In the genomic region with DNA sequence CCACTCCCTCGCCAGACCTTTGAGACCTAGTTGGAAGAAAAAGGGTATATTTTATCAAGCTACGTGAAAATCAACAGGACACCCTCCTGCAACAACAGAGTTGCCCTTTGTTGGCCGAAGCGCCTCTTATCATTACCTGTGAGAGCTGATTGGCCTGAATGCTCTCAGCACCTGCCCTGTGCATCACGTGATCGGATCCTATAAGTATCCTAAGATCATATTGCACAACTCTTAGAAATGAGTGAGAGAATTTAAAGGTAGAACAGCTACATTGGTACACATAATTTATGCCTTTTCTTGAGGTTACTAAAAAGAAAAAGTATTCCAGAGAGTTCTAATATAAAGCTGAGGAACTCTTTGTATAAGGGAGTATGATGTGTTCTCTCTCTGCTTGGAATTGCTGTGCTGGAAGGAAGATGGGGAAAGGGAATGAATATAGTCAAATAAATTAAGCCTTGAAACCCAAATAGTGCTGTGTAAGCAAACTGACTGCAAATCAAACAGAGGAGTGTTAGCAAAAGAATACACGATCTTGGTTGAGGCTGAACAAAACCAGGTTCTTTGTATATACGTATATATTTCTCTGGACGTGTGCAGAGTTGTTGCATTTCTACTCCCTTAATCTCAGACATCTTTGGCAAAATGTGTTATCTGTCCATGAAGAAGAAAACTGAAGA, we compare ENCODE assay signal across 29 cellular contexts.
DNase-seq lines count a peak whose midpoint lies in the region; ATAC-seq, FAIRE-seq and TF ChIP-seq lines count a peak whose summit lies in the region.
"Had no signal": no experiment of that assay in that cellular context is flagged by ENCODE, and none has a peak within 500 bp of the region (broad histone marks: within the 10 kb centered on the region; RNA-seq: fewer than 3 reads in every experiment).

No MANE protein-coding gene starts in this region.

- H3K4me3 ChIP-seq in K562, result no peak overlapping the region
- H3K4me3 ChIP-seq: left ventricle myocardium inferior, Peyer's patch, right atrium auricular region, testis, vagina had no signal

- TF ChIP-seq EP300 in Ishikawa (IDR thresholded peaks at IDR 0.05; ENCODE audit: borderline replicate concordance) (no peak), K562 (IDR thresholded peaks at IDR 0.05; ENCODE audit: low read length) (no peak)

- peaks cover 47% of the 10 kb centered on the region; the same call in 2 of the 3 replicates for H3K36me3 ChIP-seq in K562 (ENCODE audit: control insufficient read depth, insufficient read depth, low read length)
- H3K36me3 ChIP-seq: Peyer's patch, right atrium auricular region, vagina had no signal

- BruUV-seq in K562 (replicated peaks; lab: Mats Ljungman, UMichigan), result no TSS peak

- H2AFZ ChIP-seq in K562 (ENCODE audit: low read depth, low read length), result no peak overlapping the region

- H4K20me1 ChIP-seq in K562 (replicated peaks; ENCODE audit: control insufficient read depth, insufficient read depth, low read length), result no peaks in the 10 kb centered on the region

- H3K27ac Mint-ChIP-seq in progenitor cell of endocrine pancreas, result peak overlapping the region; percentile 87
- H3K27ac Mint-ChIP-seq: immature natural killer cell; naive thymus-derived CD8-positive, alpha-beta T cell; stimulated activated memory B cell treated with anti-CD40 and anti-IgM and Interleukin-4, amounts not matched to agents 10 μg/mL and 1 μg/mL and 100 μg/mL, for 72 hours had no signal

- WGBS in K562 (ENCODE audit: insufficient coverage, low coverage, missing lambda C conversion rate), result 81% methylated on average over 9 of the region's 9 CpGs

- no peaks in the 10 kb centered on the region for H3K27me3 ChIP-seq in K562 (ENCODE audit: control insufficient read depth in 2 of 2, insufficient read depth in 2 of 2, low read length in 2 of 2)
- H3K27me3 ChIP-seq: brain microvascular endothelial cell, Peyer's patch, right atrium auricular region, testis, vagina had no signal

- FAIRE-seq in K562 (lab: Jason Lieb, UNC), result no peak
- FAIRE-seq: D721Med, GM12892, TTC549 had no signal

- in situ Hi-C loops in K562 (cut with MboI), result no loop called here

- ATAC-seq in K562, result no peak
- ATAC-seq in HG02870 (IDR thresholded peaks at IDR 0.05; ENCODE audit: unreplicated experiment), result no peak
- no peak for ATAC-seq in GM19467 (IDR thresholded peaks at IDR 0.05; ENCODE audit: unreplicated experiment)
- no peak for ATAC-seq in left cardiac atrium
- ATAC-seq: esophagus mucosa; naive thymus-derived CD8-positive, alpha-beta T cell; stimulated activated memory B cell treated with anti-CD40 and anti-IgM and Interleukin-4, amounts not matched to agents 10 μg/mL and 1 μg/mL and 100 μg/mL, for 72 hours had no signal

- peak; percentile 17 to 20 for DNase-seq in NCI-H1930 (lab: John Stamatoyannopoulos, UW)
- DNase-seq in K562 (ENCODE audit: extremely low read depth in 1 of 4, low spot score in 3 of 4), result no peak
- DNase-seq in progenitor cell of endocrine pancreas (ENCODE audit: low spot score, unreplicated experiment), result no peak
- no peak for DNase-seq in left cardiac atrium
- DNase-seq: activated gamma-delta T cell; brain microvascular endothelial cell; effector CD8-positive, alpha-beta T cell; EL; foreskin melanocyte; hippocampal formation; immature natural killer cell; left ventricle myocardium inferior; midbrain; naive thymus-derived CD8-positive, alpha-beta T cell; NCI-H1694; NCI-H446; stimulated activated CD4-positive, alpha-beta T cell treated with anti-CD3 and anti-CD28 coated beads, Interleukin-4, amount 100 ng/mL, for 1 hour; testis had no signal

- H3K4me1 ChIP-seq in K562 (replicated peaks in 1 of 2; ENCODE audit: control insufficient read depth in 2 of 2, insufficient read depth in 2 of 2, low read length in 2 of 2), result no peaks in the 10 kb centered on the region
- H3K4me1 ChIP-seq: left ventricle myocardium inferior, Peyer's patch, right atrium auricular region, testis, vagina had no signal

- intact Hi-C loops in K562 (cut with micrococcal nuclease), result no loop called here
- intact Hi-C loops in left cardiac atrium (cut with DNase I), result no loop called here

- no peak overlapping the region for H3K4me3 Mint-ChIP-seq in progenitor cell of endocrine pancreas (ENCODE audit: low read depth)
- H3K4me3 Mint-ChIP-seq: immature natural killer cell; naive thymus-derived CD8-positive, alpha-beta T cell; stimulated activated memory B cell treated with anti-CD40 and anti-IgM and Interleukin-4, amounts not matched to agents 10 μg/mL and 1 μg/mL and 100 μg/mL, for 72 hours had no signal

- TF ChIP-seq RAD21 in Ishikawa (IDR thresholded peaks at IDR 0.05; ENCODE audit: low read depth), result no peak
- no peak for TF ChIP-seq RAD21 in K562 (CRISPR knock-in tag; conservative IDR thresholded peaks at IDR 0.05 in 1 of 2, IDR thresholded peaks at IDR 0.05 in 1 of 2)

- no peak overlapping the region for H3K4me2 ChIP-seq in K562 (ENCODE audit: insufficient read depth, low read length)

- CTCF ChIA-PET in K562 (lab: Yijun Ruan, JAX; ENCODE audit: low intra/inter-chr PET ratio), result no interaction called here

- H3K9me1 ChIP-seq in K562 (ENCODE audit: control insufficient read depth, insufficient read depth, low read length), result no peaks in the 10 kb centered on the region

- no peak for TF ChIP-seq POLR2A in K562 (conservative IDR thresholded peaks at IDR 0.05)

- no peaks in the 10 kb centered on the region for H3K9me3 ChIP-seq in K562 (replicated peaks; ENCODE audit: control insufficient read depth, insufficient read depth, low read depth, low read length)
- H3K9me3 ChIP-seq: left ventricle myocardium inferior, Peyer's patch, right atrium auricular region, testis, vagina had no signal

- peaks cover 2% of the 10 kb centered on the region; the same call in 1 of the 3 replicates for H3K79me2 ChIP-seq in K562 (ENCODE audit: control insufficient read depth, insufficient read depth, low read length)

- no peaks in the 10 kb centered on the region for H3K27me3 Mint-ChIP-seq in progenitor cell of endocrine pancreas
- H3K27me3 Mint-ChIP-seq: naive thymus-derived CD8-positive, alpha-beta T cell; stimulated activated memory B cell treated with anti-CD40 and anti-IgM and Interleukin-4, amounts not matched to agents 10 μg/mL and 1 μg/mL and 100 μg/mL, for 72 hours had no signal

- POLR2A ChIA-PET in K562 (lab: Yijun Ruan, JAX), result interaction anchor here (1.0 to 2.3 kb wide), 6 partner anchors 10 to 35 kb away, joined by 3 to 11 read pairs (median 4); no protein-coding TSS in a partner anchor

- H3K4me1 Mint-ChIP-seq in progenitor cell of endocrine pancreas (ENCODE audit: low read depth), result peaks cover 20% of the 10 kb centered on the region
- H3K4me1 Mint-ChIP-seq: naive thymus-derived CD8-positive, alpha-beta T cell had no signal

- H3K27ac ChIP-seq in K562 (ENCODE audit: extremely low read depth, low read depth, low read length), result no peak overlapping the region
- H3K27ac ChIP-seq: brain microvascular endothelial cell, left ventricle myocardium inferior, Peyer's patch, right atrium auricular region, testis, vagina had no signal

- no peaks in the 10 kb centered on the region for H3K9me3 Mint-ChIP-seq in progenitor cell of endocrine pancreas (ENCODE audit: low read depth)
- H3K9me3 Mint-ChIP-seq: stimulated activated memory B cell treated with anti-CD40 and anti-IgM and Interleukin-4, amounts not matched to agents 10 μg/mL and 1 μg/mL and 100 μg/mL, for 72 hours had no signal

- H3K9ac ChIP-seq in K562 (ENCODE audit: insufficient read depth in 1 of 2, low read depth in 2 of 2, low read length in 2 of 2), result no peak overlapping the region

- TF ChIP-seq CTCF in K562 (IDR thresholded peaks at IDR 0.05 in 2 of 3, conservative IDR thresholded peaks at IDR 0.05 in 1 of 3; ENCODE audit: insufficient read depth in 2 of 3, low read depth in 1 of 3, low read length in 3 of 3), result no peak
- no peak for TF ChIP-seq CTCF in progenitor cell of endocrine pancreas (IDR thresholded peaks at IDR 0.05; ENCODE audit: unreplicated experiment)

- peaks cover 5% of the 10 kb centered on the region for H3K36me3 Mint-ChIP-seq in progenitor cell of endocrine pancreas (ENCODE audit: insufficient read depth)

TF ChIP-seq in Ishikawa, 13 proteins besides CTCF, POLR2A, EP300 and RAD21:
- TF ChIP-seq, protein P1, sequence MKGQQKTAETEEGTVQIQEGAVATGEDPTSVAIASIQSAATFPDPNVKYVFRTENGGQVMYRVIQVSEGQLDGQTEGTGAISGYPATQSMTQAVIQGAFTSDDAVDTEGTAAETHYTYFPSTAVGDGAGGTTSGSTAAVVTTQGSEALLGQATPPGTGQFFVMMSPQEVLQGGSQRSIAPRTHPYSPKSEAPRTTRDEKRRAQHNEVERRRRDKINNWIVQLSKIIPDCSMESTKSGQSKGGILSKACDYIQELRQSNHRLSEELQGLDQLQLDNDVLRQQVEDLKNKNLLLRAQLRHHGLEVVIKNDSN (IDR thresholded peaks at IDR 0.05), result peak; percentile 26; the same call in 1 of the 2 replicates
- TF ChIP-seq, protein P2, sequence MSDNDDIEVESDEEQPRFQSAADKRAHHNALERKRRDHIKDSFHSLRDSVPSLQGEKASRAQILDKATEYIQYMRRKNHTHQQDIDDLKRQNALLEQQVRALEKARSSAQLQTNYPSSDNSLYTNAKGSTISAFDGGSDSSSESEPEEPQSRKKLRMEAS (IDR thresholded peaks at IDR 0.05), result no peak
TF ChIP-seq in Ishikawa: peak in this region for 1.

TF ChIP-seq in K562, 482 proteins besides CTCF, POLR2A, EP300 and RAD21 (continues in another document):
- TF ChIP-seq FOSL1 (tag; conservative IDR thresholded peaks at IDR 0.05) (no peak), ZNF561 (CRISPR knock-in tag; conservative IDR thresholded peaks at IDR 0.05) (no peak), CEBPB (tag; IDR thresholded peaks at IDR 0.05) (peak; percentile 60)
- TF ChIP-seq, protein P3, sequence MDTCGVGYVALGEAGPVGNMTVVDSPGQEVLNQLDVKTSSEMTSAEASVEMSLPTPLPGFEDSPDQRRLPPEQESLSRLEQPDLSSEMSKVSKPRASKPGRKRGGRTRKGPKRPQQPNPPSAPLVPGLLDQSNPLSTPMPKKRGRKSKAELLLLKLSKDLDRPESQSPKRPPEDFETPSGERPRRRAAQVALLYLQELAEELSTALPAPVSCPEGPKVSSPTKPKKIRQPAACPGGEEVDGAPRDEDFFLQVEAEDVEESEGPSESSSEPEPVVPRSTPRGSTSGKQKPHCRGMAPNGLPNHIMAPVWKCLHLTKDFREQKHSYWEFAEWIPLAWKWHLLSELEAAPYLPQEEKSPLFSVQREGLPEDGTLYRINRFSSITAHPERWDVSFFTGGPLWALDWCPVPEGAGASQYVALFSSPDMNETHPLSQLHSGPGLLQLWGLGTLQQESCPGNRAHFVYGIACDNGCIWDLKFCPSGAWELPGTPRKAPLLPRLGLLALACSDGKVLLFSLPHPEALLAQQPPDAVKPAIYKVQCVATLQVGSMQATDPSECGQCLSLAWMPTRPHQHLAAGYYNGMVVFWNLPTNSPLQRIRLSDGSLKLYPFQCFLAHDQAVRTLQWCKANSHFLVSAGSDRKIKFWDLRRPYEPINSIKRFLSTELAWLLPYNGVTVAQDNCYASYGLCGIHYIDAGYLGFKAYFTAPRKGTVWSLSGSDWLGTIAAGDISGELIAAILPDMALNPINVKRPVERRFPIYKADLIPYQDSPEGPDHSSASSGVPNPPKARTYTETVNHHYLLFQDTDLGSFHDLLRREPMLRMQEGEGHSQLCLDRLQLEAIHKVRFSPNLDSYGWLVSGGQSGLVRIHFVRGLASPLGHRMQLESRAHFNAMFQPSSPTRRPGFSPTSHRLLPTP (IDR thresholded peaks at IDR 0.05; ENCODE audit: borderline replicate concordance, extremely low read depth, insufficient read length), result no peak

Comparison
In these comparisons a context has a peak if more than half of its experiments do, and no peak if none do; other contexts are left out.
1. DNase-seq: peak in NCI-H1930 (2 of 2); none in K562 (0 of 4), progenitor cell of endocrine pancreas (single experiment) and left cardiac atrium (single experiment).